Comparison of ENCODE assay signal across 9 cellular contexts in the genomic region with DNA sequence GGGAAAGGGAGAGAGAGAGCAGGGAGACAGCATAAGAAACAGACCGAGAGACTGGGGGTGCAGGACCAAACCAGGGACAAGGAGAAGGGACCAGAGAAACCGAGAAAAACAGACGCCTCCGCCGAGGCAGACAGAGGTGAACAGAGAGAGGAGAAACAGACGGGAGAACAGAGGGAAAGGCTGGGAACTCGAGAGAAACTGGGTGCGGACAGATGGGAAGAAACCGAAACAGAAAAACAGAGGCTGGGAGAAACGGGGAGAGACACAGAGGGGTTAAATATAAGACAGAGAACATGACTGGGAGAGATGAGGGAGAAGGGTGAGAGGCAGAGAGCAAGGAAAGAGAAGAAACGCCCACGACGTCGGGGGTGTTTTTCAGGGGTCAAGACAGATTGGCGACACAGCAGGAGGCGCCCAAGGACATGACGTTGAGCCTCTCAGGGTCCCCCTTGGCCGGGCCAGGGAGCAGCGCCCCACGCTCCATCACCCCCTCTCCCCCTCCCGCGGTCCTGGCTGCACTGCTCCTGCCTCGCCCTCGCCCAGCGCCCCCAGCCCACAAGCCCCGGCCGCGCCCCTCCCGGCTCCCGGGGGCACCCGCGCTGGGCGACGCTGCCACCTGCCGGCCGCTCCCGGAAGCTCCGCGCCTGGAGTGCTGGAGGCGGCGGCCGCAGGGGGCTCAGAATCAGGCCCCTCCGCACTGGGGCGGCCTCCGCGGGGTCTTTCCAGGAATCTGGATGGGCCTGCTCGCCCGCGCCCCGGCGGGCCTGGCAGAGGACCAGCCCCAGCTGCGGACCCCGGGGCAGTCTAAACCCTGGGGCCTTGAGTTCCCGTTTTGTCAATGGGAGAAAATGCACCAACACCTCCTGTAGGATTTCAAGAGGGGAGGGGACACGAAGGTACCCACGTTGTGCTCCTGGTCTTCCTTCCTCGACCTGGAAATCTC. TPM values are rescaled to one million over a fixed set of nuclear protein-coding genes. Genes with fewer than 3 reads are reported as not detected.
A peak's percentile ranks its signal among the peaks of the same experiment; 100 is the strongest.
DNase-seq lines count a peak whose midpoint lies in the region; ATAC-seq lines count a peak whose summit lies in the region.
"Had no signal": no experiment of that assay in that cellular context is flagged by ENCODE, and none has a peak within 500 bp of the region (broad histone marks: within the 10 kb centered on the region; RNA-seq: fewer than 3 reads in every experiment).

No MANE protein-coding gene starts in this region.

- DNase-seq in Caki2 (ENCODE audit: low read depth): peak; percentile 52
- peak; percentile 14 for DNase-seq in KG1 (lab: John Stamatoyannopoulos, UW)
- peak in 3 of 4 experiments; percentile 19 to 40 (median 19) for DNase-seq in activated CD4-positive, CD25-positive, alpha-beta regulatory T cell (lab: John Stamatoyannopoulos, UW)
- DNase-seq in cerebellar cortex (ENCODE audit: low spot score): peak; percentile 30
- peak; percentile 80 for DNase-seq in left kidney (ENCODE audit: low read depth, low spot score)
- DNase-seq in stimulated activated CD4-positive, alpha-beta T cell treated with anti-CD3 and anti-CD28 coated beads, Interleukin-4, amount 100 ng/mL, for 1 hour: peak; percentile 59

- in situ Hi-C loops in Caki2 (cut with HindIII; ENCODE audit: low pct_unique_long_range_greater_than_20kb, low sequenced_read_pairs): no loop called here

- ATAC-seq in GM21360 (IDR thresholded peaks at IDR 0.05; ENCODE audit: unreplicated experiment): no peak
- ATAC-seq in GM19467 (IDR thresholded peaks at IDR 0.05; ENCODE audit: unreplicated experiment): no peak

RNA-seq across cellular contexts. Expression of gene TMEM92, which starts 1.3 kb away (rescaled TPM):
- 0.44 and 1.9 TPM in 2 replicates for total RNA-seq in Caki2 (2014; rRNA removed; shearing (Covaris generic); ENCODE audit: low replicate concordance)
- total RNA-seq: SJCRH30 had no signal

Comparison
In these comparisons a context has a peak if more than half of its experiments do, and no peak if none do; other contexts are left out.
1. DNase-seq: peak in every context shown above with its lines; median percentile 80 in left kidney; 59 in stimulated activated CD4-positive, alpha-beta T cell treated with anti-CD3 and anti-CD28 coated beads, Interleukin-4, amount 100 ng/mL, for 1 hour; 52 in Caki2; 30 in cerebellar cortex; 19 in activated CD4-positive, CD25-positive, alpha-beta regulatory T cell; 14 in KG1.